In the genomic region with DNA sequence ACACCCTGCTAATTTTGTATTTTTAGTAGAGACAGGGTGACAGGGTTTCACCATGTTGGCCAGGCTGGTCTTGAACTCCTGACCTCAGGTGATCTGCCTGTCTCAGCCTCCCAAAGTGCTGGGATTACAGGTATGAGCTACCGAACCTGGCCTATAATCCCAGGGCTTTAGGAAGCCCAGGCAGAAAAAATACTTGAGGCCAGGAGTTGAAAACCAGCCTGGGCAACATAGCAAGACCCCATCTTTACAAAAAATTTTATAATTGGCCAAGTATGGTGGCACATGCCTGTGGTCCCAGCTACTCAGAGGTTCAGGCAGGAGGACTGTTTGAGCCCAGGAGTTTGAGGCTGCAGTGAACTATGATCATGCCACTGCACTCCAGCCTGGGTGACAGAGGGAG, we compare ENCODE assay signal across 4 cellular contexts.
DNase-seq lines count a peak whose midpoint lies in the region; ATAC-seq, FAIRE-seq and TF ChIP-seq lines count a peak whose summit lies in the region.
"Not testable (repeated sequence)": the region's sequence is repeated elsewhere in the genome, so short reads cannot be mapped to it uniquely, and the experiment has no call there.

No MANE protein-coding gene starts in this region.

- not testable (repeated sequence) for H2AFZ ChIP-seq in PC-9; K562 (ENCODE audit: low read depth, low read length)

- not testable (repeated sequence) for H3K9me1 ChIP-seq in K562 (ENCODE audit: control insufficient read depth, insufficient read depth, low read length)

- CTCF ChIA-PET in PC-9 (lab: Charles Lee); K562 (lab: Yijun Ruan, JAX; ENCODE audit: low intra/inter-chr PET ratio): not testable (repeated sequence)

- not testable (repeated sequence) for H3K4me2 ChIP-seq in PC-9; K562 (ENCODE audit: insufficient read depth, low read length)

- not testable (repeated sequence) for H3K9me3 ChIP-seq in PC-9 (ENCODE audit: insufficient read depth, low read depth); RWPE2 (ENCODE audit: severe bottlenecking); K562 (replicated peaks; ENCODE audit: control insufficient read depth, insufficient read depth, low read depth, low read length)

- H4K20me1 ChIP-seq in PC-9 (ENCODE audit: insufficient read depth); K562 (replicated peaks; ENCODE audit: control insufficient read depth, insufficient read depth, low read length): not testable (repeated sequence)

- TF ChIP-seq EP300 in K562 (IDR thresholded peaks at IDR 0.05; ENCODE audit: low read length): not testable (repeated sequence)

- in situ Hi-C loops in K562 (cut with MboI): not testable (repeated sequence)

- H3K27ac ChIP-seq in PC-9: peak overlapping the region; percentile 60; the same call in 1 of the 2 replicates
- H3K27ac ChIP-seq in RWPE2 (ENCODE audit: poor library complexity, severe bottlenecking): peak overlapping the region; percentile 67
- H3K27ac ChIP-seq in K562 (ENCODE audit: extremely low read depth, low read depth, low read length): not testable (repeated sequence)
- H3K27ac ChIP-seq in epithelial cell of prostate: peak overlapping the region; percentile 59

- FAIRE-seq in K562 (lab: Jason Lieb, UNC): not testable (repeated sequence)

- ATAC-seq in RWPE2 (ENCODE audit: low read depth); K562: not testable (repeated sequence)

- intact Hi-C loops in PC-9 (cut with micrococcal nuclease; ENCODE audit: unreplicated experiment): loop anchor here (5.0 kb wide), 3 partner anchors 104 to 1659 kb away; a partner anchor contains a TSS
- intact Hi-C loops in K562 (cut with micrococcal nuclease): loop anchor here (10.0 kb wide), 2 partner anchors 104 to 134 kb away; a partner anchor contains a TSS

- not testable (repeated sequence) for TF ChIP-seq RAD21 in K562 (CRISPR knock-in tag; conservative IDR thresholded peaks at IDR 0.05 in 1 of 2, IDR thresholded peaks at IDR 0.05 in 1 of 2)

- POLR2A ChIA-PET in PC-9 (lab: Charles Lee; ENCODE audit: unreplicated experiment): interaction anchor here (0.6 kb wide), 1 partner anchor 177 kb away, joined by 6 read pairs; no protein-coding TSS in a partner anchor
- POLR2A ChIA-PET in K562 (lab: Yijun Ruan, JAX): not testable (repeated sequence)

- WGBS in K562 (ENCODE audit: insufficient coverage, low coverage, missing lambda C conversion rate): 13% methylated on average over 1 of the region's 1 CpG

- not testable (repeated sequence) for H3K79me2 ChIP-seq in PC-9 (ENCODE audit: low read depth); K562 (ENCODE audit: control insufficient read depth, insufficient read depth, low read length)

- not testable (repeated sequence) for TF ChIP-seq CTCF in PC-9 (conservative IDR thresholded peaks at IDR 0.05); RWPE2 (IDR thresholded peaks at IDR 0.05; ENCODE audit: poor library complexity, severe bottlenecking); K562 (IDR thresholded peaks at IDR 0.05 in 2 of 3, conservative IDR thresholded peaks at IDR 0.05 in 1 of 3; ENCODE audit: insufficient read depth in 2 of 3, low read depth in 1 of 3, low read length in 3 of 3)

- not testable (repeated sequence) for DNase-seq in PC-9; RWPE2 (ENCODE audit: low spot score); K562 (ENCODE audit: extremely low read depth in 1 of 4, low spot score in 3 of 4); epithelial cell of prostate (ENCODE audit: low read depth, low spot score)

- H3K4me1 ChIP-seq in PC-9 (replicated peaks; ENCODE audit: insufficient read depth) (peaks cover 28% of the 10 kb centered on the region), RWPE2 (ENCODE audit: insufficient read depth, poor library complexity, severe bottlenecking) (peaks cover 44% of the 10 kb centered on the region)
- H3K4me1 ChIP-seq in K562 (replicated peaks in 1 of 2; ENCODE audit: control insufficient read depth in 2 of 2, insufficient read depth in 2 of 2, low read length in 2 of 2): not testable (repeated sequence)

- not testable (repeated sequence) for H3K9me2 ChIP-seq in PC-9 (ENCODE audit: insufficient read depth)

- H3K9ac ChIP-seq in K562 (ENCODE audit: insufficient read depth in 1 of 2, low read depth in 2 of 2, low read length in 2 of 2): not testable (repeated sequence)

- not testable (repeated sequence) for TF ChIP-seq POLR2A in K562 (conservative IDR thresholded peaks at IDR 0.05)

- BruUV-seq in PC-9 (replicated peaks; lab: Mats Ljungman, UMichigan); K562 (replicated peaks; lab: Mats Ljungman, UMichigan): not testable (repeated sequence)

- H3K36me3 ChIP-seq in PC-9 (ENCODE audit: low read depth); RWPE2 (ENCODE audit: low read depth); K562 (ENCODE audit: control insufficient read depth, insufficient read depth, low read length): not testable (repeated sequence)

- H3K27me3 ChIP-seq in PC-9 (ENCODE audit: insufficient read depth, low read depth); RWPE2 (ENCODE audit: insufficient read depth, poor library complexity, severe bottlenecking); K562 (ENCODE audit: control insufficient read depth in 2 of 2, insufficient read depth in 2 of 2, low read length in 2 of 2): not testable (repeated sequence)

- not testable (repeated sequence) for H3K4me3 ChIP-seq in PC-9; RWPE2 (ENCODE audit: severe bottlenecking); K562

- H3F3A ChIP-seq in PC-9 (ENCODE audit: insufficient read depth, low read depth): peaks cover 17% of the 10 kb centered on the region

TF ChIP-seq in K562, 482 proteins besides CTCF, POLR2A, EP300 and RAD21:
- TF ChIP-seq ZNF121 (CRISPR knock-in tag; conservative IDR thresholded peaks at IDR 0.05): peak; percentile 88
